Comparison of ENCODE assay signal across 1 cellular context in genomic region chr6:123640567-123641187, GRCh38.
TF ChIP-seq lines count a peak whose summit lies in the region.

No MANE protein-coding gene starts in this region.

TF ChIP-seq in K562, 482 proteins besides CTCF, POLR2A, EP300 and RAD21 (continued from another document):
- TF ChIP-seq SMARCA5 (IDR thresholded peaks at IDR 0.05) (no peak), ARID3A (IDR thresholded peaks at IDR 0.05; ENCODE audit: borderline replicate concordance, low read depth, low read length) (no peak), CREM (IDR thresholded peaks at IDR 0.05; ENCODE audit: low read depth) (no peak), ZNF655 (CRISPR knock-in tag; IDR thresholded peaks at IDR 0.05) (no peak), GABPB2 (CRISPR knock-in tag; conservative IDR thresholded peaks at IDR 0.05) (no peak), CAMTA2 (CRISPR knock-in tag; conservative IDR thresholded peaks at IDR 0.05) (no peak), ZBTB11 (CRISPR knock-in tag; IDR thresholded peaks at IDR 0.05) (no peak), DMBX1 (CRISPR knock-in tag; IDR thresholded peaks at IDR 0.05; ENCODE audit: borderline replicate concordance) (no peak), MITF (IDR thresholded peaks at IDR 0.05) (no peak), ARID2 (IDR thresholded peaks at IDR 0.05) (no peak), FOS (IDR thresholded peaks at IDR 0.05; ENCODE audit: extremely low read depth, insufficient read length) (no peak), ZNF445 (CRISPR knock-in tag; IDR thresholded peaks at IDR 0.05; ENCODE audit: low read depth) (no peak), NR2F6 (CRISPR knock-in tag; IDR thresholded peaks at IDR 0.05) (no peak), BRD4 (IDR thresholded peaks at IDR 0.05) (no peak), LARP7 (IDR thresholded peaks at IDR 0.05) (no peak)
